Comparison of ENCODE assay signal across 11 cellular contexts in the genomic region with DNA sequence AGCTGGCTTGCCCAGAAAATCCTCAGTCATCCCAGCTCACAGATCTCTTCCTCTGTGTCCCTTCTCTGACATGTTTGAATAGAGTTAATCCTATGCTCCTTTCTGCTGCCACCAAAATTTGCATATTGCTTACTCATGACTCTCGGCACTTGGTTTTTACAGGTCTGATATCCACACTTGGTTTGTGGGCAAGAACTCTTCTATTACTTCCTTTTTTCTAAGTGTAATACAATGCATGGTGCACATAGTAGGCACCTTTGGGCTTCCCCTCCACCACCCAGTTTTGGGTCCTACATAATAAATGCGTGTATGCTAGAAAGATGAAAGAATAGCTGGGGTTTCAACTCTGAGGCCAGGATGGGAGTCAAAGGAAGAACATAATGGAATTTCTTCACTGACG.
DNase-seq lines count a peak whose midpoint lies in the region; ATAC-seq, FAIRE-seq and TF ChIP-seq lines count a peak whose summit lies in the region.
"Had no signal": no experiment of that assay in that cellular context is flagged by ENCODE, and none has a peak within 500 bp of the region (broad histone marks: within the 10 kb centered on the region; RNA-seq: fewer than 3 reads in every experiment).

No MANE protein-coding gene starts in this region.

- 92% methylated on average over 3 of the region's 3 CpGs for WGBS in HepG2 (ENCODE audit: low lambda C conversion rate)

- CTCF ChIA-PET in activated CD4-positive, alpha-beta T cell treated with anti-CD3 and anti-CD28 coated beads for 36 hours (lab: Charles Lee), result interaction anchor here (0.9 kb wide), 1 partner anchor 12 kb away, joined by 4 read pairs; no protein-coding TSS in a partner anchor
- CTCF ChIA-PET in HepG2 (lab: Yijun Ruan, JAX; ENCODE audit: low intra/inter-chr PET ratio, low total read pairs), result no interaction called here

- intact Hi-C loops in dendritic cell treated with granulocyte-macrophage colony-stimulating factor and Interleukin-4, amounts not matched to agents 40 ng/mL and 50 ng/mL, for 4 days (cut with micrococcal nuclease), result no loop called here
- intact Hi-C loops in activated CD4-positive, alpha-beta T cell treated with anti-CD3 and anti-CD28 coated beads for 36 hours (cut with DNase I, micrococcal nuclease), result no loop called here
- intact Hi-C loops in kidney (cut with DNase I), result no loop called here
- intact Hi-C loops in HepG2 (cut with micrococcal nuclease; ENCODE audit: unreplicated experiment), result no loop called here

- H3K36me3 Mint-ChIP-seq in dendritic cell treated with granulocyte-macrophage colony-stimulating factor and Interleukin-4, amounts not matched to agents 40 ng/mL and 50 ng/mL, for 4 days (ENCODE audit: low read depth), result peaks cover 6% of the 10 kb centered on the region
- peaks cover 4% of the 10 kb centered on the region for H3K36me3 Mint-ChIP-seq in activated CD4-positive, alpha-beta T cell treated with anti-CD3 and anti-CD28 coated beads for 36 hours (ENCODE audit: low read depth)

- no peak overlapping the region for H3K4me3 Mint-ChIP-seq in dendritic cell treated with granulocyte-macrophage colony-stimulating factor and Interleukin-4, amounts not matched to agents 40 ng/mL and 50 ng/mL, for 4 days
- no peak overlapping the region for H3K4me3 Mint-ChIP-seq in activated CD4-positive, alpha-beta T cell treated with anti-CD3 and anti-CD28 coated beads for 36 hours
- H3K4me3 Mint-ChIP-seq: activated T-cell treated with anti-CD3 and anti-CD28 coated beads, Interleukin-2, amount 50 U/mL, for 4 hours had no signal

- POLR2A ChIA-PET in activated CD4-positive, alpha-beta T cell treated with anti-CD3 and anti-CD28 coated beads for 36 hours (lab: Charles Lee), result interaction anchor here (0.6 kb wide), 1 partner anchor 157 kb away, joined by 3 read pairs; no protein-coding TSS in a partner anchor
- POLR2A ChIA-PET in HepG2 (lab: Yijun Ruan, JAX), result no interaction called here

- no peaks in the 10 kb centered on the region for H3K9me3 ChIP-seq in kidney (ENCODE audit: control insufficient read depth in 1 of 2, low read length in 2 of 2)
- H3K9me3 ChIP-seq in HepG2 (ENCODE audit: low read length), result no peaks in the 10 kb centered on the region
- H3K9me3 ChIP-seq: Caco-2, colonic mucosa had no signal

- FAIRE-seq in kidney (lab: Jason Lieb, UNC) (no peak), HepG2 (lab: Jason Lieb, UNC) (no peak)

- H3K4me1 Mint-ChIP-seq in dendritic cell treated with granulocyte-macrophage colony-stimulating factor and Interleukin-4, amounts not matched to agents 40 ng/mL and 50 ng/mL, for 4 days (ENCODE audit: low read depth), result peaks cover 49% of the 10 kb centered on the region
- H3K4me1 Mint-ChIP-seq in activated CD4-positive, alpha-beta T cell treated with anti-CD3 and anti-CD28 coated beads for 36 hours, result peaks cover 4% of the 10 kb centered on the region

- TF ChIP-seq CTCF in kidney (IDR thresholded peaks at IDR 0.05; ENCODE audit: borderline replicate concordance, extremely low read depth, insufficient read depth) (no peak), HepG2 (CRISPR knock-in tag; IDR thresholded peaks at IDR 0.05) (no peak)

- H3K4me2 ChIP-seq in HepG2 (ENCODE audit: low read depth, low read length), result no peak overlapping the region

- TF ChIP-seq EP300 in HepG2 (IDR thresholded peaks at IDR 0.05; ENCODE audit: low read depth in 2 of 2, low read length in 2 of 2) (no peak), HepG2 (CRISPR knock-in tag; IDR thresholded peaks at IDR 0.05; ENCODE audit: borderline replicate concordance) (no peak)

- H3K27ac ChIP-seq in kidney (ENCODE audit: low read depth in 2 of 2, low read length in 2 of 2), result no peak overlapping the region
- H3K27ac ChIP-seq in HepG2 (ENCODE audit: extremely low read length, insufficient read depth, low read length), result no peak overlapping the region
- H3K27ac ChIP-seq: colonic mucosa had no signal

- ATAC-seq in GM18502 (IDR thresholded peaks at IDR 0.05; ENCODE audit: poor library complexity, unreplicated experiment) (peak; percentile 62), GM21423 (IDR thresholded peaks at IDR 0.05; ENCODE audit: unreplicated experiment) (peak; percentile 81), HG03521 (IDR thresholded peaks at IDR 0.05; ENCODE audit: unreplicated experiment) (peak; percentile 62), HepG2 (no peak)
- ATAC-seq in activated CD4-positive, alpha-beta T cell treated with anti-CD3 and anti-CD28 coated beads for 36 hours, result no peak

- H2AFZ ChIP-seq in HepG2 (ENCODE audit: low read length), result no peak overlapping the region

- BruUV-seq in HepG2 (replicated peaks; lab: Mats Ljungman, UMichigan), result no TSS peak

- in situ Hi-C loops in HepG2 (cut with HindIII; ENCODE audit: extremely low pct_ligation_motif_present, low pct_unique_long_range_greater_than_20kb), result no loop called here

- H3K27me3 ChIP-seq in HepG2 (ENCODE audit: control insufficient read depth in 1 of 2, insufficient read depth in 2 of 2, low read length in 2 of 2), result no peaks in the 10 kb centered on the region; a peak in 1 of 5 replicates
- H3K27me3 ChIP-seq: colonic mucosa had no signal

- peak overlapping the region; percentile 63 for H3K27ac Mint-ChIP-seq in dendritic cell treated with granulocyte-macrophage colony-stimulating factor and Interleukin-4, amounts not matched to agents 40 ng/mL and 50 ng/mL, for 4 days
- no peak overlapping the region for H3K27ac Mint-ChIP-seq in activated CD4-positive, alpha-beta T cell treated with anti-CD3 and anti-CD28 coated beads for 36 hours

- H3K9ac ChIP-seq in kidney (ENCODE audit: low read length in 2 of 2) (no peak overlapping the region), HepG2 (ENCODE audit: insufficient read depth, low read depth, low read length) (no peak overlapping the region)

- no peak for TF ChIP-seq POLR2A in HepG2 (IDR thresholded peaks at IDR 0.05; ENCODE audit: insufficient read depth in 1 of 2, low read depth in 2 of 2, low read length in 2 of 2)

- H3K27me3 Mint-ChIP-seq in dendritic cell treated with granulocyte-macrophage colony-stimulating factor and Interleukin-4, amounts not matched to agents 40 ng/mL and 50 ng/mL, for 4 days, result peaks cover 12% of the 10 kb centered on the region
- peaks cover 13% of the 10 kb centered on the region for H3K27me3 Mint-ChIP-seq in activated CD4-positive, alpha-beta T cell treated with anti-CD3 and anti-CD28 coated beads for 36 hours

- H3K4me1 ChIP-seq in kidney (ENCODE audit: control insufficient read depth in 1 of 2, insufficient read depth in 1 of 2, low read depth in 1 of 2, low read length in 2 of 2) (peaks cover 0 to 5% of the 10 kb centered on the region in 2 donors), HepG2 (ENCODE audit: insufficient read depth, low read length) (no peaks in the 10 kb centered on the region)
- H3K4me1 ChIP-seq: Caco-2, colonic mucosa had no signal

- 0 out of 2 replicates have a peak, but pooled peaks cover 4% of the 10 kb centered on the region for H4K20me1 ChIP-seq in HepG2 (ENCODE audit: insufficient read depth, low read length)

- H3K4me3 ChIP-seq in kidney (ENCODE audit: low read length in 2 of 2) (no peak overlapping the region), HepG2 (replicated peaks in 1 of 3; ENCODE audit: insufficient read depth in 1 of 3, low read depth in 2 of 3, low read length in 3 of 3) (no peak overlapping the region)
- H3K4me3 ChIP-seq: colonic mucosa had no signal

- H3K79me2 ChIP-seq in HepG2 (ENCODE audit: insufficient read depth, low read length), result no peaks in the 10 kb centered on the region

- no peaks in the 10 kb centered on the region for H3K9me3 Mint-ChIP-seq in dendritic cell treated with granulocyte-macrophage colony-stimulating factor and Interleukin-4, amounts not matched to agents 40 ng/mL and 50 ng/mL, for 4 days
- no peaks in the 10 kb centered on the region for H3K9me3 Mint-ChIP-seq in activated CD4-positive, alpha-beta T cell treated with anti-CD3 and anti-CD28 coated beads for 36 hours (ENCODE audit: low read depth)
- H3K9me3 Mint-ChIP-seq: activated T-cell treated with anti-CD3 and anti-CD28 coated beads, Interleukin-2, amount 50 U/mL, for 4 hours had no signal

- H3K36me3 ChIP-seq in kidney (ENCODE audit: control insufficient read depth in 1 of 2, insufficient read depth in 2 of 2, low read length in 2 of 2) (peaks cover 0 to 1% of the 10 kb centered on the region in 2 donors), HepG2 (replicated peaks in 1 of 2; ENCODE audit: control insufficient read depth in 1 of 2, insufficient read depth in 2 of 2, low read length in 2 of 2) (no peaks in the 10 kb centered on the region)
- H3K36me3 ChIP-seq: colonic mucosa had no signal

- TF ChIP-seq RAD21 in HepG2 (CRISPR knock-in tag; IDR thresholded peaks at IDR 0.05), result no peak

- DNase-seq in activated CD4-positive, alpha-beta T cell treated with anti-CD3 and anti-CD28 coated beads for 36 hours, result no peak
- DNase-seq in iPS-NIHi7 (ENCODE audit: extremely low spot score) (no peak), kidney (no peak), HepG2 (ENCODE audit: low spot score) (no peak)
- DNase-seq: activated T-cell treated with anti-CD3 and anti-CD28 coated beads, Interleukin-2, amount 50 U/mL, for 4 hours; Caco-2; colonic mucosa had no signal

TF ChIP-seq in HepG2, 621 proteins besides CTCF, POLR2A, EP300 and RAD21 (continues in another document):
- no peak for TF ChIP-seq PHB2 (IDR thresholded peaks at IDR 0.05; ENCODE audit: partially characterized antibody)
- TF ChIP-seq ZNF12 (CRISPR knock-in tag; IDR thresholded peaks at IDR 0.05), result no peak
- TF ChIP-seq, protein P1, sequence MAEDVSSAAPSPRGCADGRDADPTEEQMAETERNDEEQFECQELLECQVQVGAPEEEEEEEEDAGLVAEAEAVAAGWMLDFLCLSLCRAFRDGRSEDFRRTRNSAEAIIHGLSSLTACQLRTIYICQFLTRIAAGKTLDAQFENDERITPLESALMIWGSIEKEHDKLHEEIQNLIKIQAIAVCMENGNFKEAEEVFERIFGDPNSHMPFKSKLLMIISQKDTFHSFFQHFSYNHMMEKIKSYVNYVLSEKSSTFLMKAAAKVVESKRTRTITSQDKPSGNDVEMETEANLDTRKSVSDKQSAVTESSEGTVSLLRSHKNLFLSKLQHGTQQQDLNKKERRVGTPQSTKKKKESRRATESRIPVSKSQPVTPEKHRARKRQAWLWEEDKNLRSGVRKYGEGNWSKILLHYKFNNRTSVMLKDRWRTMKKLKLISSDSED (CRISPR knock-in tag; IDR thresholded peaks at IDR 0.05), result no peak
- no peak for TF ChIP-seq TEAD2 (CRISPR knock-in tag; IDR thresholded peaks at IDR 0.05)
- no peak for TF ChIP-seq DNMT1 (CRISPR knock-in tag; IDR thresholded peaks at IDR 0.05)
- no peak for TF ChIP-seq FOXA3 (CRISPR knock-in tag; IDR thresholded peaks at IDR 0.05)
- no peak for TF ChIP-seq CBX2 (IDR thresholded peaks at IDR 0.05; ENCODE audit: low read depth, low read length)
- TF ChIP-seq CBX2 (CRISPR knock-in tag; IDR thresholded peaks at IDR 0.05; ENCODE audit: low read depth), result no peak
- no peak for TF ChIP-seq MXD4 (CRISPR knock-in tag; IDR thresholded peaks at IDR 0.05)
- no peak for TF ChIP-seq ZNF160 (CRISPR knock-in tag; IDR thresholded peaks at IDR 0.05)
- no peak for TF ChIP-seq TEAD3 (CRISPR knock-in tag; optimal IDR thresholded peaks at IDR 0.05; ENCODE audit: borderline replicate concordance)
- no peak for TF ChIP-seq ZSCAN31 (CRISPR knock-in tag; IDR thresholded peaks at IDR 0.05; ENCODE audit: low read depth)
- no peak for TF ChIP-seq SP2 (CRISPR knock-in tag; IDR thresholded peaks at IDR 0.05)
- TF ChIP-seq AKAP8 (CRISPR knock-in tag; IDR thresholded peaks at IDR 0.05), result no peak

Comparison
In these comparisons a context has a peak if more than half of its experiments do, and no peak if none do; other contexts are left out.
1. ATAC-seq: peak in GM18502 (single experiment), GM21423 (single experiment) and HG03521 (single experiment); none in activated CD4-positive, alpha-beta T cell treated with anti-CD3 and anti-CD28 coated beads for 36 hours (single experiment) and HepG2 (single experiment).